24 cellular contexts compared by ENCODE assay signal in the genomic region with DNA sequence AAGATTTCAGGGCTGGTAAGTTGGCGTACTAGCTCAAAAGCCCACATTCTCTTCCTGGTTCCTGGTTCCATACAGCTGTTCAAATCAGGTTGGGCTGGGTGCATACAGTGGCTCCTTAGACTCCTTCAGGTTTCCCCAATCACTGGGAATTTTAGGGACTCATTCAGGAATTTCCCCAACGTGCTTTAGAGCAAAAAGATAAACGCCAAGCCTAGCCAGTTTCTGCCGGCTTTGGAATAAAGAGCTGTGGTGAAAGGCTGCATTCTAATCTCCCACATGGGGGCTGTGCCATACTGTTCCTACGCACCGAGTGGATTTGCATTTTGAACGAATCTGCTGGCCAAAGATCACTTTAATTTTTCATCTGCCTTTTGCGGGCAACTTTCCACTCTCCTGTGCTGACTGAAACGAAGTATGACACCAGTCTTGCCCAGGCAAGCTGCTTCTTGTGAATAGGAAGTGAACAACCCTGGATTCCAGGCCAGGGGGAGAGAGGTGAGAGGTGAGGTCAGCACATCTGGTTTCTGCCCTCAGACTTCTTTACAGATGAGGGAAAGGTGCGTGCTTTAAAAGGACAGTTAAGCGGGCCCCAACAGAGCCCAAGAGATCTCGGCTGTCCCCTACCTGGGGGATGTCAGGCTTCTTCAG.
DNase-seq lines count a peak whose midpoint lies in the region; ATAC-seq, FAIRE-seq and TF ChIP-seq lines count a peak whose summit lies in the region.
"Had no signal": no experiment of that assay in that cellular context is flagged by ENCODE, and none has a peak within 500 bp of the region (broad histone marks: within the 10 kb centered on the region; RNA-seq: fewer than 3 reads in every experiment).

No MANE protein-coding gene starts in this region.

- no peak for DNase-seq in HepG2 (ENCODE audit: low spot score)
- no peak for DNase-seq in right lobe of liver
- DNase-seq in omental fat pad (ENCODE audit: low spot score) = no peak
- no peak for DNase-seq in GM19240 (ENCODE audit: insufficient read length, low spot score)
- DNase-seq in AG08396 (ENCODE audit: low spot score) = no peak
- DNase-seq: activated CD4-positive, alpha-beta T cell treated with anti-CD3 and anti-CD28 coated beads for 4 hours; AML-193; effector CD4-positive, alpha-beta T cell; GDM1; glutamatergic neuron; HFFc6; Kasumi-1; naive thymus-derived CD4-positive, alpha-beta T cell; NCI-H2029; NCI-H226; Peyer's patch had no signal

- no peak overlapping the region for H2AFZ ChIP-seq in HepG2 (ENCODE audit: low read length)
- H2AFZ ChIP-seq: parathyroid adenoma had no signal

- no TSS peak for BruUV-seq in HepG2 (replicated peaks; lab: Mats Ljungman, UMichigan)

- H3K4me2 ChIP-seq in HepG2 (ENCODE audit: low read depth, low read length) = no peak overlapping the region

- 15% methylated on average over 12 of the region's 12 CpGs for WGBS in HepG2 (ENCODE audit: low lambda C conversion rate)
- 60% methylated on average over 6 of the region's 12 CpGs for WGBS in right lobe of liver (ENCODE audit: insufficient coverage, low coverage, low lambda C conversion rate, missing lambda C conversion rate)

- no peak for TF ChIP-seq RAD21 in HepG2 (CRISPR knock-in tag; IDR thresholded peaks at IDR 0.05)

- H4K20me1 ChIP-seq in HepG2 (ENCODE audit: insufficient read depth, low read length) = no peaks in the 10 kb centered on the region

- no peak overlapping the region for H3K4me3 ChIP-seq in HepG2 (replicated peaks in 1 of 3; ENCODE audit: insufficient read depth in 1 of 3, low read depth in 2 of 3, low read length in 3 of 3)
- H3K4me3 ChIP-seq in right lobe of liver = no peak overlapping the region
- H3K4me3 ChIP-seq: ascending aorta, Peyer's patch, SJSA1 had no signal

- H3K36me3 ChIP-seq in HepG2 (replicated peaks in 1 of 2; ENCODE audit: control insufficient read depth in 1 of 2, insufficient read depth in 2 of 2, low read length in 2 of 2) (no peaks in the 10 kb centered on the region), right lobe of liver (no peaks in the 10 kb centered on the region)
- H3K36me3 ChIP-seq: ascending aorta, Peyer's patch, SJSA1 had no signal

- no peak overlapping the region for H3K27ac ChIP-seq in HepG2 (ENCODE audit: extremely low read length, insufficient read depth, low read length)
- no peak overlapping the region for H3K27ac ChIP-seq in right lobe of liver
- H3K27ac ChIP-seq: 22Rv1, parathyroid adenoma, Peyer's patch, SJSA1 had no signal

- H3K27me3 ChIP-seq in HepG2 (ENCODE audit: control insufficient read depth in 1 of 2, insufficient read depth in 2 of 2, low read length in 2 of 2) (no peaks in the 10 kb centered on the region), right lobe of liver (no peaks in the 10 kb centered on the region)
- H3K27me3 ChIP-seq: ascending aorta, Peyer's patch, SJSA1 had no signal

- CTCF ChIA-PET in HepG2 (lab: Yijun Ruan, JAX; ENCODE audit: low intra/inter-chr PET ratio, low total read pairs) = no interaction called here

- no peaks in the 10 kb centered on the region for H3K9me3 ChIP-seq in HepG2 (ENCODE audit: low read length)
- no peaks in the 10 kb centered on the region for H3K9me3 ChIP-seq in right lobe of liver
- H3K9me3 ChIP-seq: ascending aorta, Peyer's patch, SJSA1 had no signal

- no peaks in the 10 kb centered on the region for H3K79me2 ChIP-seq in HepG2 (ENCODE audit: insufficient read depth, low read length)
- H3K79me2 ChIP-seq: parathyroid adenoma had no signal

- in situ Hi-C loops in HepG2 (cut with HindIII; ENCODE audit: extremely low pct_ligation_motif_present, low pct_unique_long_range_greater_than_20kb) = no loop called here

- POLR2A ChIA-PET in HepG2 (lab: Yijun Ruan, JAX) = no interaction called here

- no peak for TF ChIP-seq POLR2A in HepG2 (IDR thresholded peaks at IDR 0.05; ENCODE audit: insufficient read depth in 1 of 2, low read depth in 2 of 2, low read length in 2 of 2)
- TF ChIP-seq POLR2A in right lobe of liver (IDR thresholded peaks at IDR 0.05) = no peak

- H3K9ac ChIP-seq in HepG2 (ENCODE audit: insufficient read depth, low read depth, low read length) = no peak overlapping the region
- H3K9ac ChIP-seq: parathyroid adenoma had no signal

- TF ChIP-seq CTCF in HepG2 (CRISPR knock-in tag; IDR thresholded peaks at IDR 0.05) (no peak), right lobe of liver (IDR thresholded peaks at IDR 0.05) (no peak), omental fat pad (IDR thresholded peaks at IDR 0.05) (no peak)

- TF ChIP-seq EP300 in HepG2 (IDR thresholded peaks at IDR 0.05; ENCODE audit: low read depth in 2 of 2, low read length in 2 of 2) = no peak
- no peak for TF ChIP-seq EP300 in HepG2 (CRISPR knock-in tag; IDR thresholded peaks at IDR 0.05; ENCODE audit: borderline replicate concordance)

- intact Hi-C loops in HepG2 (cut with micrococcal nuclease; ENCODE audit: unreplicated experiment) = no loop called here
- intact Hi-C loops in right lobe of liver (cut with DNase I) = no loop called here

- FAIRE-seq in HepG2 (lab: Jason Lieb, UNC) = no peak

- ATAC-seq in HepG2 (no peak), right lobe of liver (no peak), esophagus mucosa (peak; percentile 88), omental fat pad (ENCODE audit: low FRiP score) (peak; percentile 74), HG02970 (IDR thresholded peaks at IDR 0.05; ENCODE audit: low FRiP score, unreplicated experiment) (no peak), GM21360 (IDR thresholded peaks at IDR 0.05; ENCODE audit: unreplicated experiment) (no peak)
- ATAC-seq: naive thymus-derived CD4-positive, alpha-beta T cell; sciatic nerve had no signal

- H3K4me1 ChIP-seq in HepG2 (ENCODE audit: insufficient read depth, low read length) (no peaks in the 10 kb centered on the region), right lobe of liver (no peaks in the 10 kb centered on the region)
- H3K4me1 ChIP-seq: parathyroid adenoma, Peyer's patch, SJSA1 had no signal

TF ChIP-seq in HepG2, 621 proteins besides CTCF, POLR2A, EP300 and RAD21:
- 0 out of 2 replicates have a peak, but pooled peaks have one; percentile 19 for TF ChIP-seq ZFAT (CRISPR knock-in tag; conservative IDR thresholded peaks at IDR 0.05)
- TF ChIP-seq NPAS2 (CRISPR knock-in tag; IDR thresholded peaks at IDR 0.05; ENCODE audit: borderline replicate concordance) = no peak

Comparison
In these comparisons a context has a peak if more than half of its experiments do, and no peak if none do; other contexts are left out.
1. ATAC-seq: peak in esophagus mucosa (single experiment) and omental fat pad (single experiment); none in HepG2 (single experiment), right lobe of liver (0 of 4), HG02970 (single experiment) and GM21360 (single experiment).